In genomic region chr4:17633600-17633999, GRCh38 we compare ENCODE assay signal across 7 cellular contexts.
"Had no signal": no experiment of that assay in that cellular context is flagged by ENCODE, and none has a peak within 500 bp of the region (broad histone marks: within the 10 kb centered on the region; RNA-seq: fewer than 3 reads in every experiment).

No MANE protein-coding gene starts in this region.

- ATAC-seq: GM23338, K562 had no signal

- FAIRE-seq: H1, HTR-8/SVneo, K562 had no signal

- H2AFZ ChIP-seq: GM23338 had no signal

- H3K4me3 Mint-ChIP-seq: GM23338, H9 had no signal

- H3K4me1 Mint-ChIP-seq: GM23338 had no signal

- DNase-seq: H9, HCEC 1CT, IMR-90 had no signal

- H3K4me3 ChIP-seq: GM23338, K562 had no signal

- H3K9me3 Mint-ChIP-seq: GM23338, H9 had no signal

- H3K4me2 ChIP-seq: GM23338 had no signal

- H3K27ac Mint-ChIP-seq: GM23338, H9 had no signal
